ENCODE assay signal across 1 cellular context in genomic region chr6:6724319-6725119, GRCh38.
TF ChIP-seq lines count a peak whose summit lies in the region.

No MANE protein-coding gene starts in this region.

TF ChIP-seq in HepG2, 621 proteins besides CTCF, POLR2A, EP300 and RAD21 (continued from another document and continues in another):
- TF ChIP-seq ATF6 (CRISPR knock-in tag; conservative IDR thresholded peaks at IDR 0.05) (no peak), ZNF383 (CRISPR knock-in tag; IDR thresholded peaks at IDR 0.05; ENCODE audit: borderline replicate concordance) (no peak), HOXD1 (CRISPR knock-in tag; IDR thresholded peaks at IDR 0.05) (no peak), ZNF660 (CRISPR knock-in tag; IDR thresholded peaks at IDR 0.05; ENCODE audit: borderline replicate concordance, low read depth) (no peak), SMARCC2 (IDR thresholded peaks at IDR 0.05) (no peak), BRF2 (CRISPR knock-in tag; IDR thresholded peaks at IDR 0.05) (no peak), ZNF121 (CRISPR knock-in tag; IDR thresholded peaks at IDR 0.05) (no peak), SYNCRIP (IDR thresholded peaks at IDR 0.05; ENCODE audit: insufficient read depth, low read depth, low read length) (no peak), KLF6 (CRISPR knock-in tag; IDR thresholded peaks at IDR 0.05) (no peak), ATM (IDR thresholded peaks at IDR 0.05; ENCODE audit: borderline replicate concordance) (no peak), ZNF639 (CRISPR knock-in tag; conservative IDR thresholded peaks at IDR 0.05) (no peak), MZF1 (CRISPR knock-in tag; IDR thresholded peaks at IDR 0.05; ENCODE audit: borderline replicate concordance) (no peak), ZNF3 (CRISPR knock-in tag; IDR thresholded peaks at IDR 0.05) (peak; percentile 55; the same call in 1 of the 2 replicates), HMG20B (CRISPR knock-in tag; conservative IDR thresholded peaks at IDR 0.05) (no peak), ELF4 (CRISPR knock-in tag; IDR thresholded peaks at IDR 0.05; ENCODE audit: borderline replicate concordance) (no peak), ZNF891 (CRISPR knock-in tag; IDR thresholded peaks at IDR 0.05) (0 out of 2 replicates have a peak, but pooled peaks have one; percentile 9), ZNF180 (CRISPR knock-in tag; IDR thresholded peaks at IDR 0.05; ENCODE audit: borderline replicate concordance, low read depth) (no peak), SMARCE1 (IDR thresholded peaks at IDR 0.05; ENCODE audit: borderline replicate concordance) (no peak), ZBTB42 (CRISPR knock-in tag; IDR thresholded peaks at IDR 0.05) (no peak), SP4 (CRISPR knock-in tag; IDR thresholded peaks at IDR 0.05) (no peak), KDM3A (CRISPR knock-in tag; IDR thresholded peaks at IDR 0.05; ENCODE audit: low read depth) (0 out of 2 replicates have a peak, but pooled peaks have one; percentile 72), SKIL (CRISPR knock-in tag; IDR thresholded peaks at IDR 0.05; ENCODE audit: borderline replicate concordance) (no peak), KDM6A (CRISPR knock-in tag; IDR thresholded peaks at IDR 0.05; ENCODE audit: low read depth) (no peak), SUZ12 (IDR thresholded peaks at IDR 0.05; ENCODE audit: low read depth, low read length) (no peak), ZEB1 (IDR thresholded peaks at IDR 0.05; ENCODE audit: insufficient replicate concordance, low read depth) (no peak), MATR3 (CRISPR knock-in tag; IDR thresholded peaks at IDR 0.05) (no peak), ZNF142 (CRISPR knock-in tag; IDR thresholded peaks at IDR 0.05) (no peak), ZNF318 (CRISPR knock-in tag; IDR thresholded peaks at IDR 0.05) (no peak), ZBTB46 (CRISPR knock-in tag; IDR thresholded peaks at IDR 0.05; ENCODE audit: borderline replicate concordance) (no peak), ZNF569 (CRISPR knock-in tag; IDR thresholded peaks at IDR 0.05; ENCODE audit: borderline replicate concordance) (no peak)
